ENCODE assay signal across 8 cellular contexts in genomic region chr19:572140-572890, GRCh38. TPM values are rescaled to one million over a fixed set of nuclear protein-coding genes. Genes with fewer than 3 reads are reported as not detected.
A peak's percentile ranks its signal among the peaks of the same experiment; 100 is the strongest.
DNase-seq lines count a peak whose midpoint lies in the region; ATAC-seq and TF ChIP-seq lines count a peak whose summit lies in the region.

BSG (plus strand) TSS chr19:572596; CDS start chr19:572635, 39 bp downstream.

- under 1% methylated on average over 24 of the region's 95 CpGs for WGBS in right lobe of liver (ENCODE audit: insufficient coverage, low coverage, low lambda C conversion rate, missing lambda C conversion rate)

- no peaks in the 10 kb centered on the region for H3K9me3 ChIP-seq in right lobe of liver

- no peak for TF ChIP-seq CTCF in C4-2B (conservative IDR thresholded peaks at IDR 0.05)
- TF ChIP-seq CTCF in dorsolateral prefrontal cortex (IDR thresholded peaks at IDR 0.05 in 54 of 56, conservative IDR thresholded peaks at IDR 0.05 in 2 of 56; ENCODE audit: low read depth in 1 of 56, partially characterized antibody in 56 of 56), result peak in 17 of 56 donors; percentile 2 to 38 (median 21)
- no peak for TF ChIP-seq CTCF in right lobe of liver (IDR thresholded peaks at IDR 0.05)

- CTCF ChIA-PET in activated CD4-positive, alpha-beta memory T cell treated with anti-CD3 and anti-CD28 coated beads for 36 hours (lab: Charles Lee), result interaction anchor here (0.6 to 1.7 kb wide), 2 partner anchors 13 to 62 kb away, joined by 3 to 8 read pairs; no protein-coding TSS in a partner anchor

- H3K27ac ChIP-seq in C4-2B, result peak within 1 kb of the TSS; percentile 95
- peak within 1 kb of the TSS; percentile 28 to 98 (median 91) for H3K27ac ChIP-seq in dorsolateral prefrontal cortex
- peak within 1 kb of the TSS; percentile 74 to 90 (median 77) for H3K27ac ChIP-seq in right lobe of liver

- ATAC-seq in GM19438 (IDR thresholded peaks at IDR 0.05; ENCODE audit: low read depth, unreplicated experiment) (peak; percentile 63), HG03575 (IDR thresholded peaks at IDR 0.05; ENCODE audit: extremely low read depth, insufficient number of reproducible peaks, low FRiP score, unreplicated experiment) (peak; percentile 70), right lobe of liver (peak; percentile 78 to 93 (median 84))

- DNase-seq in NCI-H82 treated with DMSO at 0.1 percent for 48 hours (lab: John Stamatoyannopoulos, UW; ENCODE audit: unreplicated experiment), result peak; percentile 73
- DNase-seq in activated CD4-positive, alpha-beta memory T cell treated with anti-CD3 and anti-CD28 coated beads for 36 hours, result peak; percentile 99
- peak; percentile 94 to 99 (median 97) for DNase-seq in dorsolateral prefrontal cortex
- peak; percentile 99 for DNase-seq in right lobe of liver
- peak; percentile 97 to 98 for DNase-seq in stimulated activated CD4-positive, alpha-beta T cell treated with anti-CD3 and anti-CD28 coated beads, Interleukin-4, amount 100 ng/mL, for 4 hours

- H3K27ac Mint-ChIP-seq in activated CD4-positive, alpha-beta memory T cell treated with anti-CD3 and anti-CD28 coated beads for 36 hours, result peak within 1 kb of the TSS; percentile 93

- POLR2A ChIA-PET in activated CD4-positive, alpha-beta memory T cell treated with anti-CD3 and anti-CD28 coated beads for 36 hours (lab: Charles Lee), result interaction anchor here (0.6 to 1.1 kb wide), 5 partner anchors 25 to 85 kb away, joined by 3 to 5 read pairs (median 3); no protein-coding TSS in a partner anchor

- H3K27me3 ChIP-seq in dorsolateral prefrontal cortex (peaks cover 0 to 4% (median 0%) of the 10 kb centered on the region in 45 donors), right lobe of liver (no peaks in the 10 kb centered on the region)

- H3K4me3 ChIP-seq in dorsolateral prefrontal cortex, result peak within 1 kb of the TSS; percentile 69 to 100 (median 97)
- peak within 1 kb of the TSS; percentile 95 to 98 (median 97) for H3K4me3 ChIP-seq in right lobe of liver

- H3K9me3 Mint-ChIP-seq in activated CD4-positive, alpha-beta memory T cell treated with anti-CD3 and anti-CD28 coated beads for 36 hours, result no peaks in the 10 kb centered on the region

- peak within 1 kb of the TSS; percentile 92 for H3K4me3 Mint-ChIP-seq in activated CD4-positive, alpha-beta memory T cell treated with anti-CD3 and anti-CD28 coated beads for 36 hours

- no peaks in the 10 kb centered on the region for H3K27me3 Mint-ChIP-seq in activated CD4-positive, alpha-beta memory T cell treated with anti-CD3 and anti-CD28 coated beads for 36 hours

- H3K36me3 ChIP-seq in right lobe of liver, result no peaks in the 10 kb centered on the region

- intact Hi-C loops in activated CD4-positive, alpha-beta memory T cell treated with anti-CD3 and anti-CD28 coated beads for 36 hours (cut with micrococcal nuclease), result loop anchor here (1.0 to 2.0 kb wide), 6 partner anchors 38 to 225 kb away; partner anchors contain the start of genes CDC34, PTBP1 and TPGS1
- intact Hi-C loops in dorsolateral prefrontal cortex (cut with DNase I), result loop anchor here (2.0 to 10.0 kb wide), 6 partner anchors 40 to 322 kb away; partner anchors contain the start of genes RNF126 (in 2 of the 2), MED16 (in 1 of the 2), POLRMT (in 1 of the 2) and PTBP1 (in 1 of the 2)
- intact Hi-C loops in right lobe of liver (cut with DNase I), result no loop called here

- peaks cover 36% of the 10 kb centered on the region for H3K4me1 Mint-ChIP-seq in activated CD4-positive, alpha-beta memory T cell treated with anti-CD3 and anti-CD28 coated beads for 36 hours (ENCODE audit: low read depth)

- H3K4me1 ChIP-seq in right lobe of liver, result peaks cover 0 to 38% (median 14%) of the 10 kb centered on the region in 4 donors

- TF ChIP-seq POLR2A in right lobe of liver (IDR thresholded peaks at IDR 0.05), result peak; percentile 99

- H3K36me3 Mint-ChIP-seq in activated CD4-positive, alpha-beta memory T cell treated with anti-CD3 and anti-CD28 coated beads for 36 hours, result peaks cover 4% of the 10 kb centered on the region

RNA-seq across cellular contexts. Expression of gene BSG, which starts in this region (rescaled TPM):
- total RNA-seq in activated CD4-positive, alpha-beta memory T cell treated with anti-CD3 and anti-CD28 coated beads for 36 hours, result 100 to 1,000 TPM; 185 to 205 TPM
- total RNA-seq in dorsolateral prefrontal cortex (100 to 1,000 TPM; 350 to 867 (median 549) TPM), right lobe of liver (100 to 1,000 TPM in 4 of 6 experiments, 10 to 100 TPM in 2; 88.6 to 369 (median 124) TPM)

Comparison
In these comparisons a context has a peak if more than half of its experiments do, and no peak if none do; other contexts are left out.
1. Peak in every context shown above with its lines: DNase-seq, ATAC-seq, H3K4me3 ChIP-seq and H3K27ac ChIP-seq.
2. intact Hi-C loops: an anchor here in activated CD4-positive, alpha-beta memory T cell treated with anti-CD3 and anti-CD28 coated beads for 36 hours (1.0 to 2.0 kb wide) and dorsolateral prefrontal cortex (2.0 to 10.0 kb wide); none called in right lobe of liver.